In genomic region chr5:56816546-56817081, GRCh38 we compare ENCODE assay signal across 8 cellular contexts. TPM values are rescaled to one million over a fixed set of nuclear protein-coding genes. Genes with fewer than 3 reads are reported as not detected.
DNase-seq lines count a peak whose midpoint lies in the region; ATAC-seq and TF ChIP-seq lines count a peak whose summit lies in the region.

No MANE protein-coding gene starts in this region.

- H3K4me3 ChIP-seq in PC-9 (peak overlapping the region; percentile 74), fibroblast of the aortic adventitia (ENCODE audit: low read depth, low read length) (peak overlapping the region; percentile 72), neural cell (ENCODE audit: low read length) (peak overlapping the region; percentile 86), tibial nerve (peak overlapping the region; percentile 77 to 98 (median 86))

- TF ChIP-seq CTCF in C4-2B (conservative IDR thresholded peaks at IDR 0.05): peak; percentile 15; the same call in 1 of the 2 replicates
- TF ChIP-seq CTCF in PC-9 (conservative IDR thresholded peaks at IDR 0.05): no peak
- TF ChIP-seq CTCF in fibroblast of the aortic adventitia (IDR thresholded peaks at IDR 0.05; ENCODE audit: insufficient read depth, low read length): no peak
- no peak for TF ChIP-seq CTCF in neural cell (IDR thresholded peaks at IDR 0.05; ENCODE audit: poor library complexity, severe bottlenecking)
- peak in 1 of 5 experiments; percentile 12 for TF ChIP-seq CTCF in tibial nerve (IDR thresholded peaks at IDR 0.05)

- no peaks in the 10 kb centered on the region for H3K9me3 ChIP-seq in PC-9 (ENCODE audit: insufficient read depth, low read depth)
- no peaks in the 10 kb centered on the region for H3K9me3 ChIP-seq in neural cell (ENCODE audit: low read length)
- no peaks in the 10 kb centered on the region for H3K9me3 ChIP-seq in tibial nerve

- peak; percentile 41 for ATAC-seq in HG03135 (IDR thresholded peaks at IDR 0.05; ENCODE audit: unreplicated experiment)

- TF ChIP-seq POLR2A in GM18951 (IDR thresholded peaks at IDR 0.05; ENCODE audit: extremely low read depth, insufficient read depth, insufficient read length): peak; percentile 60
- peak in 1 of 2 donors; percentile 22 for TF ChIP-seq POLR2A in tibial nerve (IDR thresholded peaks at IDR 0.05)

- no TSS peak for BruUV-seq in PC-9 (replicated peaks; lab: Mats Ljungman, UMichigan)

- intact Hi-C loops in PC-9 (cut with micrococcal nuclease; ENCODE audit: unreplicated experiment): loop anchor here (1.0 to 5.0 kb wide), 6 partner anchors 149 to 604 kb away; no protein-coding TSS in a partner anchor

- H3K79me2 ChIP-seq in PC-9 (ENCODE audit: low read depth) (peaks cover 58% of the 10 kb centered on the region), neural cell (replicated peaks; ENCODE audit: insufficient read depth, low read length) (peaks cover 54% of the 10 kb centered on the region)

- H3K4me1 ChIP-seq in PC-9 (replicated peaks; ENCODE audit: insufficient read depth) (peaks cover 56% of the 10 kb centered on the region), tibial nerve (peaks cover 0 to 44% (median 9%) of the 10 kb centered on the region in 4 donors)

- H3K9ac ChIP-seq in neural cell (ENCODE audit: low read length): peak overlapping the region; percentile 77

- H3K27me3 ChIP-seq in PC-9 (ENCODE audit: insufficient read depth, low read depth): no peaks in the 10 kb centered on the region
- H3K27me3 ChIP-seq in neural cell (ENCODE audit: insufficient read depth, low read depth, low read length): peaks cover 19% of the 10 kb centered on the region
- no peaks in the 10 kb centered on the region for H3K27me3 ChIP-seq in tibial nerve

- peaks cover 15% of the 10 kb centered on the region for H3F3A ChIP-seq in PC-9 (ENCODE audit: insufficient read depth, low read depth)
- H3F3A ChIP-seq in neural cell (ENCODE audit: insufficient read depth, low read length, poor library complexity, severe bottlenecking): no peaks in the 10 kb centered on the region

- H3K27ac ChIP-seq in C4-2B: peak overlapping the region; percentile 84
- peak overlapping the region; percentile 91 for H3K27ac ChIP-seq in PC-9
- H3K27ac ChIP-seq in neural cell (ENCODE audit: low read length): no peak overlapping the region
- H3K27ac ChIP-seq in tibial nerve: peak overlapping the region; percentile 89 to 97 (median 94)

- H4K20me1 ChIP-seq in PC-9 (ENCODE audit: insufficient read depth) (peaks cover 7% of the 10 kb centered on the region; the same call in 1 of the 2 replicates), neural cell (ENCODE audit: insufficient read depth) (peaks cover 6% of the 10 kb centered on the region)

- no peak for TF ChIP-seq EP300 in neural cell (conservative IDR thresholded peaks at IDR 0.05; ENCODE audit: poor library complexity, severe bottlenecking)
- peak in 1 of 2 donors; percentile 37 for TF ChIP-seq EP300 in tibial nerve (IDR thresholded peaks at IDR 0.05)

- peak overlapping the region; percentile 65; the same call in 1 of the 2 replicates for H2AFZ ChIP-seq in PC-9
- no peak overlapping the region for H2AFZ ChIP-seq in neural cell (ENCODE audit: low read depth, low read length)

- POLR2A ChIA-PET in PC-9 (lab: Charles Lee; ENCODE audit: unreplicated experiment): no interaction called here

- 0 to 1% methylated on average over 31 to 33 of the region's 43 CpGs for WGBS in tibial nerve, 2 donors

- H3K4me2 ChIP-seq in PC-9 (peak overlapping the region; percentile 92), neural cell (ENCODE audit: low read length) (peak overlapping the region; percentile 78)

- TF ChIP-seq RAD21 in neural cell (conservative IDR thresholded peaks at IDR 0.05): no peak

- in situ Hi-C loops in GM18951 (cut with MboI; ENCODE audit: low sequenced_read_pairs, unreplicated experiment): no loop called here

- DNase-seq in PC-9 (peak; percentile 44 to 60), fibroblast of the aortic adventitia (ENCODE audit: low read depth) (peak; percentile 43), tibial nerve (ENCODE audit: low spot score in 2 of 2) (peak in 1 of 2 donors; percentile 32)
- DNase-seq in activated T-helper 9 cell treated with anti-CD3 and anti-CD28 coated beads, Interleukin-2, amount 50 U/mL, for 16 hours (ENCODE audit: low read depth): peak; percentile 45

- peaks cover 9% of the 10 kb centered on the region; the same call in 1 of the 2 replicates for H3K36me3 ChIP-seq in PC-9 (ENCODE audit: low read depth)
- no peaks in the 10 kb centered on the region for H3K36me3 ChIP-seq in neural cell (ENCODE audit: insufficient read depth, low read length)
- H3K36me3 ChIP-seq in tibial nerve: no peaks in the 10 kb centered on the region

- CTCF ChIA-PET in PC-9 (lab: Charles Lee): no interaction called here

- no peaks in the 10 kb centered on the region for H3K9me2 ChIP-seq in PC-9 (ENCODE audit: insufficient read depth)
- H3K9me2 ChIP-seq in neural cell (ENCODE audit: insufficient read depth, low read length): no peaks in the 10 kb centered on the region

TF ChIP-seq in neural cell, 6 proteins besides CTCF, POLR2A, EP300 and RAD21:
- peak; percentile 29 for TF ChIP-seq REST (IDR thresholded peaks at IDR 0.05; ENCODE audit: borderline replicate concordance)
- no peak for TF ChIP-seq MXI1 (conservative IDR thresholded peaks at IDR 0.05; ENCODE audit: poor library complexity, severe bottlenecking)
TF ChIP-seq in neural cell: peak in this region for 1.

RNA-seq across cellular contexts. Expression of gene MAP3K1, which starts 1.3 kb away (rescaled TPM):
- 21.8 and 26.1 TPM in 2 replicates for total RNA-seq in PC-9 (2021)
- 5.4 and 5.5 TPM in 2 replicates for total RNA-seq in fibroblast of the aortic adventitia (ENCODE audit: low replicate concordance)
- polyA plus RNA-seq in neural cell: 22.8 and 26.4 TPM in 2 replicates
- polyA minus RNA-seq in neural cell: 54.3 and 57.3 TPM in 2 replicates
- total RNA-seq in tibial nerve: 10 to 100 TPM; 19.5 to 26.2 (median 22.9) TPM
